15 cellular contexts compared by ENCODE assay signal in the genomic region with DNA sequence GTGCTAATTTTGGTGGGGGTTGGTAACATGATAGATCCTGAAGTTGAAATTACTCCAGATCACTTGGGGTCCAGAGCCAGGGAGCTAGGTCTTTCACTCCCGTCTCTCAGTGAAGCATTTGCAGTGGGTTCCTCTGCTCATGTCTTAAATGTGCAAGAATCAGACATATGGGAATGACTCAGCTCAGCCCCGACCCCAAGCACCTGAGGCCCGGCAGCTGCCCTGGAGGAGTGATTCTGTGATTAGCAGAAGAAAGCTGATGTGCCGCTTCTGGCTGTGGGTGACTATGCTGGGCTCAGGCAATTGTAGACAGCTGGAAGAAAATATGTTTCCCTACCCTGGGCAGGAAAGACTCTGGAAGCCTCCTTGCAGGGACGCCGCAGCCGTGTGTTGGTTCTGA.
DNase-seq lines count a peak whose midpoint lies in the region; ATAC-seq and TF ChIP-seq lines count a peak whose summit lies in the region.
"Had no signal": no experiment of that assay in that cellular context is flagged by ENCODE, and none has a peak within 500 bp of the region (broad histone marks: within the 10 kb centered on the region; RNA-seq: fewer than 3 reads in every experiment).

No MANE protein-coding gene starts in this region.

- no peaks in the 10 kb centered on the region for H3K9me3 Mint-ChIP-seq in activated naive CD4-positive, alpha-beta T cell treated with anti-CD3 and anti-CD28 coated beads for 36 hours
- peaks cover 4% of the 10 kb centered on the region for H3K9me3 Mint-ChIP-seq in activated naive CD4-positive, alpha-beta T cell treated with anti-CD3 and anti-CD28 coated beads, Interleukin-2, amount 10 ng/mL, durations not matched to agents 7 days and 5 days
- H3K9me3 Mint-ChIP-seq in activated naive CD8-positive, alpha-beta T cell treated with anti-CD3 and anti-CD28 coated beads for 36 hours, result no peaks in the 10 kb centered on the region

- H3K9me3 ChIP-seq in WERI-Rb-1 (ENCODE audit: severe bottlenecking), result no peaks in the 10 kb centered on the region

- H3K27ac ChIP-seq in WERI-Rb-1, result no peak overlapping the region

- H3K27me3 Mint-ChIP-seq in activated naive CD4-positive, alpha-beta T cell treated with anti-CD3 and anti-CD28 coated beads for 36 hours (ENCODE audit: low read depth), result no peaks in the 10 kb centered on the region
- H3K27me3 Mint-ChIP-seq in activated naive CD4-positive, alpha-beta T cell treated with anti-CD3 and anti-CD28 coated beads, Interleukin-2, amount 10 ng/mL, durations not matched to agents 7 days and 5 days, result peaks cover 25% of the 10 kb centered on the region
- no peaks in the 10 kb centered on the region for H3K27me3 Mint-ChIP-seq in activated naive CD8-positive, alpha-beta T cell treated with anti-CD3 and anti-CD28 coated beads for 36 hours

- no peak overlapping the region for H3K27ac Mint-ChIP-seq in activated naive CD4-positive, alpha-beta T cell treated with anti-CD3 and anti-CD28 coated beads for 36 hours
- no peak overlapping the region for H3K27ac Mint-ChIP-seq in activated naive CD4-positive, alpha-beta T cell treated with anti-CD3 and anti-CD28 coated beads, Interleukin-2, amount 10 ng/mL, durations not matched to agents 7 days and 5 days
- no peak overlapping the region for H3K27ac Mint-ChIP-seq in activated naive CD8-positive, alpha-beta T cell treated with anti-CD3 and anti-CD28 coated beads for 36 hours
- H3K27ac Mint-ChIP-seq: CD14-positive monocyte had no signal

- CTCF ChIA-PET in activated naive CD4-positive, alpha-beta T cell treated with anti-CD3 and anti-CD28 coated beads for 36 hours (lab: Charles Lee), result no interaction called here
- CTCF ChIA-PET in activated naive CD4-positive, alpha-beta T cell treated with anti-CD3 and anti-CD28 coated beads, Interleukin-2, amount 10 ng/mL, durations not matched to agents 7 days and 5 days (lab: Charles Lee), result no interaction called here

- no peak overlapping the region for H3K4me3 Mint-ChIP-seq in activated naive CD4-positive, alpha-beta T cell treated with anti-CD3 and anti-CD28 coated beads for 36 hours
- H3K4me3 Mint-ChIP-seq in activated naive CD4-positive, alpha-beta T cell treated with anti-CD3 and anti-CD28 coated beads, Interleukin-2, amount 10 ng/mL, durations not matched to agents 7 days and 5 days, result no peak overlapping the region
- H3K4me3 Mint-ChIP-seq in activated naive CD8-positive, alpha-beta T cell treated with anti-CD3 and anti-CD28 coated beads for 36 hours, result no peak overlapping the region
- H3K4me3 Mint-ChIP-seq: CD14-positive monocyte had no signal

- no peak for TF ChIP-seq CTCF in WERI-Rb-1 (IDR thresholded peaks at IDR 0.05; ENCODE audit: low read depth, low read length)

- intact Hi-C loops in activated naive CD4-positive, alpha-beta T cell treated with anti-CD3 and anti-CD28 coated beads for 36 hours (cut with micrococcal nuclease), result no loop called here

- peaks cover 15% of the 10 kb centered on the region for H3K4me1 Mint-ChIP-seq in activated naive CD4-positive, alpha-beta T cell treated with anti-CD3 and anti-CD28 coated beads for 36 hours (ENCODE audit: low read depth)
- peaks cover 15% of the 10 kb centered on the region for H3K4me1 Mint-ChIP-seq in activated naive CD4-positive, alpha-beta T cell treated with anti-CD3 and anti-CD28 coated beads, Interleukin-2, amount 10 ng/mL, durations not matched to agents 7 days and 5 days
- H3K4me1 Mint-ChIP-seq in activated naive CD8-positive, alpha-beta T cell treated with anti-CD3 and anti-CD28 coated beads for 36 hours, result peaks cover 28% of the 10 kb centered on the region
- H3K4me1 Mint-ChIP-seq: CD14-positive monocyte had no signal

- H3K36me3 Mint-ChIP-seq in activated naive CD4-positive, alpha-beta T cell treated with anti-CD3 and anti-CD28 coated beads for 36 hours (ENCODE audit: low read depth), result no peaks in the 10 kb centered on the region
- peaks cover 3% of the 10 kb centered on the region for H3K36me3 Mint-ChIP-seq in activated naive CD4-positive, alpha-beta T cell treated with anti-CD3 and anti-CD28 coated beads, Interleukin-2, amount 10 ng/mL, durations not matched to agents 7 days and 5 days
- H3K36me3 Mint-ChIP-seq in activated naive CD8-positive, alpha-beta T cell treated with anti-CD3 and anti-CD28 coated beads for 36 hours, result no peaks in the 10 kb centered on the region
- H3K36me3 Mint-ChIP-seq: CD14-positive monocyte had no signal

- no peaks in the 10 kb centered on the region for H3K27me3 ChIP-seq in WERI-Rb-1 (ENCODE audit: insufficient read depth, low read depth, severe bottlenecking)

- no peak overlapping the region for H3K4me3 ChIP-seq in WERI-Rb-1 (ENCODE audit: low read depth, low read length)

- no peak for ATAC-seq in stimulated activated naive CD8-positive, alpha-beta T cell treated with anti-CD3 and anti-CD28 coated beads, Interleukin-15, Interleukin-2, amounts not matched to agents 100 U/mL and 50 U/mL, for 24 hours

- no peaks in the 10 kb centered on the region for H3K36me3 ChIP-seq in WERI-Rb-1

- DNase-seq in activated naive CD4-positive, alpha-beta T cell treated with anti-CD3 and anti-CD28 coated beads for 36 hours, result peak; percentile 50
- DNase-seq in activated naive CD4-positive, alpha-beta T cell treated with anti-CD3 and anti-CD28 coated beads, Interleukin-2, amount 10 ng/mL, durations not matched to agents 7 days and 5 days, result no peak
- DNase-seq in WERI-Rb-1, result peak; percentile 16
- peak; percentile 13 for DNase-seq in activated naive CD8-positive, alpha-beta T cell treated with anti-CD3 and anti-CD28 coated beads for 36 hours
- DNase-seq in stimulated activated naive CD8-positive, alpha-beta T cell treated with anti-CD3 and anti-CD28 coated beads, Interleukin-15, Interleukin-2, amounts not matched to agents 100 U/mL and 50 U/mL, for 24 hours, result peak; percentile 13
- no peak for DNase-seq in 8988T
- no peak for DNase-seq in HCEC 1CT
- DNase-seq in SW 1271 (lab: John Stamatoyannopoulos, UW), result no peak
- DNase-seq: DMS 273 treated with DMSO at 0.1 percent for 48 hours, DND-41, NCI-H1105, NCI-H2081 treated with DMSO at 0.1 percent for 48 hours, OCI-M1, SHP77 treated with DMSO at 0.1 percent for 48 hours had no signal

Comparison
In these comparisons a context has a peak if more than half of its experiments do, and no peak if none do; other contexts are left out.
1. DNase-seq: peak in activated naive CD4-positive, alpha-beta T cell treated with anti-CD3 and anti-CD28 coated beads for 36 hours (single experiment), WERI-Rb-1 (single experiment), activated naive CD8-positive, alpha-beta T cell treated with anti-CD3 and anti-CD28 coated beads for 36 hours (single experiment) and stimulated activated naive CD8-positive, alpha-beta T cell treated with anti-CD3 and anti-CD28 coated beads, Interleukin-15, Interleukin-2, amounts not matched to agents 100 U/mL and 50 U/mL, for 24 hours (single experiment); none in activated naive CD4-positive, alpha-beta T cell treated with anti-CD3 and anti-CD28 coated beads, Interleukin-2, amount 10 ng/mL, durations not matched to agents 7 days and 5 days (single experiment), 8988T (single experiment), HCEC 1CT (single experiment) and SW 1271 (0 of 2).